ENCODE assay signal across 15 cellular contexts in genomic region chrX:137033774-137034507, GRCh38. TPM values are rescaled to one million over a fixed set of nuclear protein-coding genes. Genes with fewer than 3 reads are reported as not detected.
DNase-seq lines count a peak whose midpoint lies in the region; ATAC-seq and TF ChIP-seq lines count a peak whose summit lies in the region.
"Had no signal": no experiment of that assay in that cellular context is flagged by ENCODE, and none has a peak within 500 bp of the region (broad histone marks: within the 10 kb centered on the region; RNA-seq: fewer than 3 reads in every experiment).

Gene GPR101, minus strand, starts transcription at chrX:137033995. Its CDS starts 2,321 bp downstream, at chrX:137031674.

- H3K27me3 ChIP-seq in cardiac muscle cell = peaks cover 95% of the 10 kb centered on the region
- peaks cover 0 to 94% (median 35%) of the 10 kb centered on the region in 7 donors for H3K27me3 ChIP-seq in heart right ventricle
- H3K27me3 ChIP-seq in iPS-15b (ENCODE audit: control insufficient read depth, insufficient read depth, low read length) = peaks cover 89% of the 10 kb centered on the region
- peaks cover 15% of the 10 kb centered on the region for H3K27me3 ChIP-seq in thymus (ENCODE audit: control insufficient read depth, insufficient read depth)

- DNase-seq in cardiac muscle cell (ENCODE audit: low read depth in 1 of 2, low spot score in 1 of 2) (peak in 1 of 2 donors; percentile 32), heart right ventricle (no peak), SK-N-MC (ENCODE audit: low read depth, low spot score) (no peak), GOT3 (lab: John Stamatoyannopoulos, UW) (no peak), SHP77 treated with DMSO at 0.1 percent for 48 hours (lab: John Stamatoyannopoulos, UW) (no peak)
- DNase-seq: activated CD4-positive, alpha-beta memory T cell treated with anti-CD3 and anti-CD28 coated beads for 36 hours; NCI-H2029 had no signal

- intact Hi-C loops in heart right ventricle (cut with DNase I) = no loop called here

- H3K4me3 ChIP-seq in cardiac muscle cell = peak within 1 kb of the TSS; percentile 15
- peak within 1 kb of the TSS in 1 of 10 donors; percentile 20 for H3K4me3 ChIP-seq in heart right ventricle
- peak within 1 kb of the TSS; percentile 77 for H3K4me3 ChIP-seq in SK-N-MC
- peak within 1 kb of the TSS; percentile 24 for H3K4me3 ChIP-seq in iPS-15b (ENCODE audit: low read depth, low read length)
- H3K4me3 ChIP-seq in thymus (ENCODE audit: low read length) = peak within 1 kb of the TSS; percentile 15

- ATAC-seq in heart right ventricle (no peak), GM21367 (IDR thresholded peaks at IDR 0.05; ENCODE audit: unreplicated experiment) (no peak)

- TF ChIP-seq CTCF in cardiac muscle cell (IDR thresholded peaks at IDR 0.05; ENCODE audit: low read depth, low read length) (no peak), heart right ventricle (IDR thresholded peaks at IDR 0.05) (no peak)

- H3K27ac ChIP-seq in cardiac muscle cell (no peak within 1 kb of the TSS), heart right ventricle (no peak within 1 kb of the TSS), SK-N-MC (no peak within 1 kb of the TSS), thymus (ENCODE audit: low read depth) (no peak within 1 kb of the TSS)
- H3K27ac ChIP-seq: right atrium auricular region had no signal

- 2 to 6% methylated on average over 16 to 67 of the region's 68 CpGs for WGBS in heart right ventricle, 2 donors
- WGBS in thymus = 4% methylated on average over 68 of the region's 68 CpGs

- H3K9ac ChIP-seq in SK-N-MC (ENCODE audit: insufficient read length) (no peak within 1 kb of the TSS), iPS-15b (ENCODE audit: low read depth, low read length) (no peak within 1 kb of the TSS)

- no peaks in the 10 kb centered on the region for H3K36me3 ChIP-seq in cardiac muscle cell
- no peaks in the 10 kb centered on the region for H3K36me3 ChIP-seq in heart right ventricle
- H3K36me3 ChIP-seq in SK-N-MC (ENCODE audit: insufficient read depth, low read length) = no peaks in the 10 kb centered on the region
- H3K36me3 ChIP-seq in iPS-15b (ENCODE audit: control insufficient read depth, insufficient read depth, low read length) = no peaks in the 10 kb centered on the region
- H3K36me3 ChIP-seq in thymus (ENCODE audit: control insufficient read depth, insufficient read depth) = no peaks in the 10 kb centered on the region
- H3K36me3 ChIP-seq: right atrium auricular region had no signal

- H3K4me1 ChIP-seq in cardiac muscle cell (ENCODE audit: low read depth) (no peaks in the 10 kb centered on the region), heart right ventricle (peaks cover 0 to 17% (median 0%) of the 10 kb centered on the region in 9 donors), iPS-15b (ENCODE audit: control insufficient read depth, insufficient read depth, low read length) (no peaks in the 10 kb centered on the region), thymus (ENCODE audit: control insufficient read depth, insufficient read depth, low read length) (peaks cover 2% of the 10 kb centered on the region)

- H3K9me3 ChIP-seq in cardiac muscle cell (ENCODE audit: low read depth) = no peaks in the 10 kb centered on the region
- H3K9me3 ChIP-seq in heart right ventricle = peaks cover 0 to 10% (median 0%) of the 10 kb centered on the region in 11 donors
- no peaks in the 10 kb centered on the region for H3K9me3 ChIP-seq in SK-N-MC (ENCODE audit: low read depth, low read length)
- no peaks in the 10 kb centered on the region for H3K9me3 ChIP-seq in iPS-15b (ENCODE audit: control insufficient read depth, insufficient read depth, low read length)
- no peaks in the 10 kb centered on the region for H3K9me3 ChIP-seq in thymus (ENCODE audit: control insufficient read depth)
- H3K9me3 ChIP-seq: right atrium auricular region had no signal

RNA-seq across cellular contexts. Expression of gene GPR101, which starts in this region (rescaled TPM):
- total RNA-seq in cardiac muscle cell = not detected in 2 replicates
- polyA plus RNA-seq in cardiac muscle cell = not detected in 2 replicates
- not detected for total RNA-seq in heart right ventricle
- polyA plus RNA-seq in heart right ventricle = not detected
- polyA plus RNA-seq in thymus = 0.02 TPM
- total RNA-seq: activated CD4-positive, alpha-beta memory T cell treated with anti-CD3 and anti-CD28 coated beads for 36 hours; bronchial epithelial cell; fibroblast of lung; HT1080; liver; right atrium auricular region had no signal
- polyA plus RNA-seq: fibroblast of lung, liver had no signal
